Comparison of ENCODE assay signal across 1 cellular context in genomic region chr7:32958046-32959025, GRCh38.
A peak's percentile ranks its signal among the peaks of the same experiment; 100 is the strongest.
TF ChIP-seq lines count a peak whose summit lies in the region.

No MANE protein-coding gene starts in this region.

TF ChIP-seq in HepG2, 621 proteins besides CTCF, POLR2A, EP300 and RAD21 (continued from another document and continues in another):
- TF ChIP-seq SOX6 (IDR thresholded peaks at IDR 0.05) (no peak), SOX6 (CRISPR knock-in tag; IDR thresholded peaks at IDR 0.05) (no peak; the same call in 1 of the 2 replicates), ZFY (CRISPR knock-in tag; IDR thresholded peaks at IDR 0.05) (no peak), U2AF1 (optimal IDR thresholded peaks at IDR 0.05; ENCODE audit: low read depth, low read length) (no peak), ATF3 (CRISPR knock-in tag; IDR thresholded peaks at IDR 0.05) (no peak), ATF1 (CRISPR knock-in tag; IDR thresholded peaks at IDR 0.05) (no peak), ZNF761 (CRISPR knock-in tag; conservative IDR thresholded peaks at IDR 0.05) (peak; percentile 41; the same call in 1 of the 2 replicates), ZSCAN29 (CRISPR knock-in tag; conservative IDR thresholded peaks at IDR 0.05) (0 out of 2 replicates have a peak, but pooled peaks have one; percentile 71), ZNF766 (CRISPR knock-in tag; IDR thresholded peaks at IDR 0.05; ENCODE audit: borderline replicate concordance) (no peak), MIER3 (CRISPR knock-in tag; IDR thresholded peaks at IDR 0.05; ENCODE audit: borderline replicate concordance) (no peak; the same call in 1 of the 2 replicates), ZMAT5 (CRISPR knock-in tag; IDR thresholded peaks at IDR 0.05; ENCODE audit: borderline replicate concordance, low read depth) (no peak), NFKB2 (CRISPR knock-in tag; IDR thresholded peaks at IDR 0.05; ENCODE audit: borderline replicate concordance) (no peak), SATB2 (CRISPR knock-in tag; IDR thresholded peaks at IDR 0.05) (no peak), ZBTB20 (CRISPR knock-in tag; IDR thresholded peaks at IDR 0.05; ENCODE audit: borderline replicate concordance, low read depth) (no peak), TBX2 (CRISPR knock-in tag; IDR thresholded peaks at IDR 0.05; ENCODE audit: borderline replicate concordance) (0 out of 2 replicates have a peak, but pooled peaks have one; percentile 29), ZIK1 (CRISPR knock-in tag; IDR thresholded peaks at IDR 0.05; ENCODE audit: borderline replicate concordance, low read depth) (no peak), PHF21A (CRISPR knock-in tag; IDR thresholded peaks at IDR 0.05) (no peak), ETV5 (CRISPR knock-in tag; IDR thresholded peaks at IDR 0.05; ENCODE audit: borderline replicate concordance) (no peak), ZUFSP (CRISPR knock-in tag; IDR thresholded peaks at IDR 0.05; ENCODE audit: borderline replicate concordance) (no peak), ZFAT (CRISPR knock-in tag; conservative IDR thresholded peaks at IDR 0.05) (no peak), ZNF704 (CRISPR knock-in tag; IDR thresholded peaks at IDR 0.05; ENCODE audit: borderline replicate concordance) (no peak), SAFB2 (CRISPR knock-in tag; IDR thresholded peaks at IDR 0.05; ENCODE audit: borderline replicate concordance, low read depth) (no peak), ZNF230 (CRISPR knock-in tag; IDR thresholded peaks at IDR 0.05) (no peak; the same call in 1 of the 2 replicates), ZGPAT (CRISPR knock-in tag; IDR thresholded peaks at IDR 0.05) (no peak), SETDB1 (CRISPR knock-in tag; IDR thresholded peaks at IDR 0.05; ENCODE audit: borderline replicate concordance) (no peak), HNF4A (CRISPR knock-in tag; IDR thresholded peaks at IDR 0.05) (no peak), BORCS8-MEF2B (CRISPR knock-in tag; IDR thresholded peaks at IDR 0.05) (no peak), KLF11 (CRISPR knock-in tag; IDR thresholded peaks at IDR 0.05) (no peak), RORA (CRISPR knock-in tag; IDR thresholded peaks at IDR 0.05) (no peak), ATF2 (CRISPR knock-in tag; IDR thresholded peaks at IDR 0.05) (no peak), MAFF (IDR thresholded peaks at IDR 0.05; ENCODE audit: low read depth, low read length) (no peak), PLRG1 (conservative IDR thresholded peaks at IDR 0.05) (no peak), POGK (CRISPR knock-in tag; conservative IDR thresholded peaks at IDR 0.05) (no peak), BRF2 (CRISPR knock-in tag; IDR thresholded peaks at IDR 0.05) (no peak), SIN3A (IDR thresholded peaks at IDR 0.05; ENCODE audit: borderline replicate concordance, low read depth, low read length) (no peak), KIAA2018 (CRISPR knock-in tag; IDR thresholded peaks at IDR 0.05; ENCODE audit: borderline replicate concordance) (no peak), ZNF501 (CRISPR knock-in tag; IDR thresholded peaks at IDR 0.05) (no peak), ZNF281 (CRISPR knock-in tag; IDR thresholded peaks at IDR 0.05; ENCODE audit: borderline replicate concordance) (no peak), E2F2 (CRISPR knock-in tag; IDR thresholded peaks at IDR 0.05; ENCODE audit: borderline replicate concordance) (no peak)
